ENCODE assay signal across 16 cellular contexts in genomic region chr14:31843361-31844091, GRCh38.
DNase-seq lines count a peak whose midpoint lies in the region; ATAC-seq and TF ChIP-seq lines count a peak whose summit lies in the region.
"Had no signal": no experiment of that assay in that cellular context is flagged by ENCODE, and none has a peak within 500 bp of the region (broad histone marks: within the 10 kb centered on the region; RNA-seq: fewer than 3 reads in every experiment).

No MANE protein-coding gene starts in this region.

- no peak overlapping the region for H3K27ac ChIP-seq in right atrium auricular region
- peak overlapping the region; percentile 39; the same call in 1 of the 2 replicates for H3K27ac ChIP-seq in PC-9
- no peak overlapping the region for H3K27ac ChIP-seq in CD4-positive, alpha-beta T cell (ENCODE audit: low read depth, low read length)
- H3K27ac ChIP-seq: body of pancreas, heart right ventricle, tibial artery had no signal

- H3K36me3 Mint-ChIP-seq in CD4-positive, alpha-beta T cell (ENCODE audit: low read depth) = peaks cover 39% of the 10 kb centered on the region

- TF ChIP-seq CTCF in right atrium auricular region (IDR thresholded peaks at IDR 0.05) = no peak
- no peak for TF ChIP-seq CTCF in PC-9 (conservative IDR thresholded peaks at IDR 0.05)
- no peak for TF ChIP-seq CTCF in fibroblast of pulmonary artery (IDR thresholded peaks at IDR 0.05; ENCODE audit: low read length, missing control alignments)
- TF ChIP-seq CTCF in CD4-positive, alpha-beta T cell (IDR thresholded peaks at IDR 0.05) = no peak

- H3K79me2 ChIP-seq in PC-9 (ENCODE audit: low read depth) = no peaks in the 10 kb centered on the region

- H4K20me1 ChIP-seq in PC-9 (ENCODE audit: insufficient read depth) = no peaks in the 10 kb centered on the region

- no peak overlapping the region for H2AFZ ChIP-seq in PC-9

- H3K4me3 ChIP-seq in right atrium auricular region = no peak overlapping the region
- H3K4me3 ChIP-seq in PC-9 = no peak overlapping the region
- no peak overlapping the region for H3K4me3 ChIP-seq in fibroblast of pulmonary artery (replicated peaks; ENCODE audit: low read depth, low read length)
- H3K4me3 ChIP-seq: body of pancreas, heart right ventricle, Peyer's patch, tibial artery had no signal

- H3K36me3 ChIP-seq in right atrium auricular region = no peaks in the 10 kb centered on the region
- H3K36me3 ChIP-seq in PC-9 (ENCODE audit: low read depth) = no peaks in the 10 kb centered on the region
- H3K36me3 ChIP-seq: heart right ventricle, Peyer's patch had no signal

- H3K9me2 ChIP-seq in PC-9 (ENCODE audit: insufficient read depth) = no peaks in the 10 kb centered on the region

- H3K9me3 Mint-ChIP-seq in CD4-positive, alpha-beta T cell = no peaks in the 10 kb centered on the region
- H3K9me3 Mint-ChIP-seq: activated T-helper 2 cell treated with anti-CD3 and anti-CD28 coated beads, Interferon-gamma antibody, Interleukin-2, Interleukin-4, amounts not matched to agents 10 μg/mL and 5 μg/mL and 100 μg/mL, durations not matched to agents 14 hours and 24 hours and 36 hours had no signal

- no peak overlapping the region for H3K4me2 ChIP-seq in PC-9

- peaks cover 0 to 7% of the 10 kb centered on the region in 2 donors for H3K4me1 ChIP-seq in right atrium auricular region
- H3K4me1 ChIP-seq in PC-9 (replicated peaks; ENCODE audit: insufficient read depth) = peaks cover 10% of the 10 kb centered on the region
- H3K4me1 ChIP-seq: body of pancreas, Peyer's patch, tibial artery had no signal

- peak; percentile 16 for ATAC-seq in Right ventricle myocardium inferior
- no peak for ATAC-seq in GM21723 (IDR thresholded peaks at IDR 0.05; ENCODE audit: unreplicated experiment)
- ATAC-seq in GM18907 (IDR thresholded peaks at IDR 0.05; ENCODE audit: unreplicated experiment) = no peak
- no peak for ATAC-seq in CD4-positive, alpha-beta T cell (ENCODE audit: poor library complexity)
- ATAC-seq: body of pancreas, T-helper 17 cell had no signal

- no peak overlapping the region for H3K4me3 Mint-ChIP-seq in CD4-positive, alpha-beta T cell
- H3K4me3 Mint-ChIP-seq: T-helper 17 cell had no signal

- CTCF ChIA-PET in PC-9 (lab: Charles Lee) = no interaction called here
- CTCF ChIA-PET in CD4-positive, alpha-beta T cell (lab: Charles Lee) = no interaction called here

- H3K27me3 ChIP-seq in right atrium auricular region (no peaks in the 10 kb centered on the region), PC-9 (ENCODE audit: insufficient read depth, low read depth) (no peaks in the 10 kb centered on the region)
- H3K27me3 ChIP-seq in CD4-positive, alpha-beta T cell (ENCODE audit: control insufficient read depth, insufficient read depth, low read length) = no peaks in the 10 kb centered on the region
- H3K27me3 ChIP-seq: body of pancreas, heart right ventricle, Peyer's patch, tibial artery had no signal

- no peaks in the 10 kb centered on the region for H3K4me1 Mint-ChIP-seq in CD4-positive, alpha-beta T cell (ENCODE audit: low read depth)
- H3K4me1 Mint-ChIP-seq: T-helper 17 cell had no signal

- no peaks in the 10 kb centered on the region for H3K27me3 Mint-ChIP-seq in CD4-positive, alpha-beta T cell
- H3K27me3 Mint-ChIP-seq: T-helper 17 cell had no signal

- POLR2A ChIA-PET in PC-9 (lab: Charles Lee; ENCODE audit: unreplicated experiment) = no interaction called here
- POLR2A ChIA-PET in CD4-positive, alpha-beta T cell (lab: Charles Lee) = no interaction called here

- no TSS peak for BruUV-seq in PC-9 (replicated peaks; lab: Mats Ljungman, UMichigan)

- intact Hi-C loops in Right ventricle myocardium inferior (cut with DNase I) (no loop called here), PC-9 (cut with micrococcal nuclease; ENCODE audit: unreplicated experiment) (no loop called here)
- intact Hi-C loops in CD4-positive, alpha-beta T cell (cut with DNase I, micrococcal nuclease) = no loop called here

- H3F3A ChIP-seq in PC-9 (ENCODE audit: insufficient read depth, low read depth) = no peaks in the 10 kb centered on the region; the same call in 1 of the 2 replicates

- H3K9me3 ChIP-seq in right atrium auricular region (no peaks in the 10 kb centered on the region), PC-9 (ENCODE audit: insufficient read depth, low read depth) (no peaks in the 10 kb centered on the region)
- no peaks in the 10 kb centered on the region for H3K9me3 ChIP-seq in CD4-positive, alpha-beta T cell (ENCODE audit: control insufficient read depth, low read length)
- H3K9me3 ChIP-seq: body of pancreas, heart right ventricle, Peyer's patch, tibial artery had no signal

- H3K27ac Mint-ChIP-seq in CD4-positive, alpha-beta T cell = no peak overlapping the region
- H3K27ac Mint-ChIP-seq: activated T-helper 2 cell treated with anti-CD3 and anti-CD28 coated beads, Interferon-gamma antibody, Interleukin-2, Interleukin-4, amounts not matched to agents 10 μg/mL and 5 μg/mL and 100 μg/mL, durations not matched to agents 14 hours and 24 hours and 36 hours; T-helper 17 cell had no signal

- no peak for DNase-seq in Right ventricle myocardium inferior (ENCODE audit: missing footprints)
- no peak for DNase-seq in right atrium auricular region (ENCODE audit: low spot score)
- no peak for DNase-seq in PC-9
- DNase-seq in fibroblast of pulmonary artery (ENCODE audit: low read depth) = peak; percentile 17
- DNase-seq in KG1 (lab: John Stamatoyannopoulos, UW) = no peak
- no peak for DNase-seq in CD4-positive, alpha-beta T cell
- DNase-seq: activated CD4-positive, alpha-beta T cell treated with anti-CD3 and anti-CD28 coated beads for 48 hours; body of pancreas; heart right ventricle; occipital lobe; Peyer's patch; T-helper 17 cell; tibial artery had no signal
